8 cellular contexts compared by ENCODE assay signal in the genomic region with DNA sequence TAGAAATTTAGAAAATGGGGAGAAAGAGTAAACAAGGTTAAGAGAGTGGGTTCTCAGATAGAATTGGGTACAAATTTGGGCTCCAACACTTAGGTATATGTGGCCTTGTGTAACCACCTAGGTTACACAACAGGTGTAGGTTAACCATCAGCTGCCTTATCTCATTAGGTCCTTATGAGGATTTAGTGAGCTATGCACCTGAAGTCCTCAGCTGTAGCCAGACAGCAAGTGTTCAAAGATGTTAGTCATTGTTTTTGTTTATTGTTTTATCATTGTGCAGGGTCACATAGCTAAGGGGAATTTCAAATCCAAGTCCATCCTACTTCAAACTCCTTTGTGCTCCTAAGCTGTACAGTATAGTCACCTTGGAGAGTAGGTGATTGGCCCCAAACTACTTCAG. TPM values are rescaled to one million over a fixed set of nuclear protein-coding genes. Genes with fewer than 3 reads are reported as not detected.
DNase-seq lines count a peak whose midpoint lies in the region; ATAC-seq, FAIRE-seq and TF ChIP-seq lines count a peak whose summit lies in the region.

No MANE protein-coding gene starts in this region.

- no peak for FAIRE-seq in urothelium cell line (lab: Jason Lieb, UNC)

- peak overlapping the region; percentile 80; the same call in 1 of the 2 replicates for H4K91ac ChIP-seq in IMR-90 (ENCODE audit: insufficient read depth, low read depth, low read length)

- H2AK5ac ChIP-seq in IMR-90 (ENCODE audit: low read depth, low read length): peak overlapping the region; percentile 47

- H3K9me3 ChIP-seq in IMR-90 (ENCODE audit: control insufficient read depth, insufficient read depth, low read length) (no peaks in the 10 kb centered on the region), colonic mucosa (no peaks in the 10 kb centered on the region), neural progenitor cell (ENCODE audit: low read depth) (no peaks in the 10 kb centered on the region)

- 0 out of 3 replicates have a peak overlapping the region, but pooled peaks have one; percentile 77 for H2BK15ac ChIP-seq in IMR-90 (ENCODE audit: low read depth, low read length)

- dilution Hi-C loops in IMR-90 (cut with HindIII; ENCODE audit: low sequenced_read_pairs, unreplicated experiment): no loop called here

- no peak overlapping the region for H3K27ac Mint-ChIP-seq in Calu3 (ENCODE audit: unreplicated experiment)
- no peak overlapping the region for H3K27ac Mint-ChIP-seq in neural progenitor cell

- TF ChIP-seq RAD21 in IMR-90 (IDR thresholded peaks at IDR 0.05; ENCODE audit: low read length): no peak

- TF ChIP-seq CTCF in Calu3 (IDR thresholded peaks at IDR 0.05; ENCODE audit: unreplicated experiment) (no peak), IMR-90 (conservative IDR thresholded peaks at IDR 0.05; ENCODE audit: low read depth, low read length) (no peak), colonic mucosa (IDR thresholded peaks at IDR 0.05) (no peak), neural progenitor cell (IDR thresholded peaks at IDR 0.05) (no peak)

- no peak overlapping the region for H3K18ac ChIP-seq in IMR-90 (ENCODE audit: low read depth, low read length)

- in situ Hi-C loops in IMR-90 (cut with MboI; ENCODE audit: low sequenced_read_pairs): no loop called here

- H3K9me3 Mint-ChIP-seq in Calu3 (ENCODE audit: low read depth, unreplicated experiment): no peaks in the 10 kb centered on the region
- peaks cover 7% of the 10 kb centered on the region for H3K9me3 Mint-ChIP-seq in neural progenitor cell

- H3K36me3 ChIP-seq in IMR-90 (ENCODE audit: control insufficient read depth, insufficient read depth, low read length) (no peaks in the 10 kb centered on the region), colonic mucosa (no peaks in the 10 kb centered on the region), neural progenitor cell (no peaks in the 10 kb centered on the region), H7 (replicated peaks; ENCODE audit: control insufficient read depth, insufficient read depth, low read length) (no peaks in the 10 kb centered on the region)

- peak overlapping the region; percentile 90; the same call in 1 of the 2 replicates for H4K5ac ChIP-seq in IMR-90 (ENCODE audit: low read depth, low read length)

- H3K4me2 ChIP-seq in IMR-90 (ENCODE audit: low read depth, low read length) (peak overlapping the region; percentile 94), neural progenitor cell (peak overlapping the region; percentile 85)

- H3K14ac ChIP-seq in IMR-90 (replicated peaks; ENCODE audit: low read depth, low read length): peak overlapping the region; percentile 98

- H3K4me1 ChIP-seq in IMR-90 (ENCODE audit: control insufficient read depth, insufficient read depth, low read length) (peaks cover 13% of the 10 kb centered on the region), colonic mucosa (peaks cover 12% of the 10 kb centered on the region), neural progenitor cell (no peaks in the 10 kb centered on the region)

- no peak overlapping the region for H3K56ac ChIP-seq in IMR-90 (ENCODE audit: extremely low read depth, insufficient read depth, low read length)

- H3K9ac ChIP-seq in IMR-90 (ENCODE audit: low read depth, low read length) (peak overlapping the region; percentile 97; the same call in 1 of the 2 replicates), colonic mucosa (ENCODE audit: low read depth in 2 of 2, low read length in 2 of 2) (peak overlapping the region; percentile 57 to 72), neural progenitor cell (no peak overlapping the region)

- H3K27me3 Mint-ChIP-seq in Calu3 (ENCODE audit: unreplicated experiment) (peaks cover 16% of the 10 kb centered on the region), neural progenitor cell (ENCODE audit: insufficient read depth, low read depth) (peaks cover 4% of the 10 kb centered on the region)

- H3K4me3 ChIP-seq in IMR-90 (ENCODE audit: insufficient read depth, low read depth, low read length): no peak overlapping the region
- H3K4me3 ChIP-seq in colonic mucosa: no peak overlapping the region
- H3K4me3 ChIP-seq in neural progenitor cell: no peak overlapping the region
- H3K4me3 ChIP-seq in H7 (ENCODE audit: insufficient read depth, low read depth, low read length): no peak overlapping the region

- peaks cover 12% of the 10 kb centered on the region for H3K36me3 Mint-ChIP-seq in Calu3 (ENCODE audit: insufficient read depth, unreplicated experiment)
- H3K36me3 Mint-ChIP-seq in neural progenitor cell: peaks cover 5% of the 10 kb centered on the region

- peak overlapping the region; percentile 94 for H3K4ac ChIP-seq in IMR-90 (ENCODE audit: low read depth, low read length)

- peaks cover 17% of the 10 kb centered on the region for H3K9me1 ChIP-seq in IMR-90 (ENCODE audit: insufficient read depth, low read length)

- H2AK9ac ChIP-seq in IMR-90 (replicated peaks; ENCODE audit: low read depth, low read length, poor library complexity): peak overlapping the region; percentile 95

- CTCF ChIA-PET in Calu3 (lab: Charles Lee): no interaction called here
- CTCF ChIA-PET in IMR-90 (lab: Yijun Ruan, JAX): interaction anchor here (0.5 kb wide), 1 partner anchor 25 kb away, joined by 4 read pairs; no protein-coding TSS in a partner anchor

- peak overlapping the region; percentile 99 for H3K23ac ChIP-seq in IMR-90 (ENCODE audit: low read depth, low read length)

- ATAC-seq in IMR-90 (ENCODE audit: low read depth): no peak

- DNase-seq in Calu3 (no peak), IMR-90 (peak; percentile 29), colonic mucosa (no peak), neural progenitor cell (ENCODE audit: low spot score) (no peak), NCI-H526 (lab: John Stamatoyannopoulos, UW) (no peak), amniotic stem cell (lab: John Stamatoyannopoulos, UW) (no peak), H7 (no peak), urothelium cell line (ENCODE audit: low spot score) (no peak)

- H3K4me1 Mint-ChIP-seq in Calu3 (ENCODE audit: low read depth, unreplicated experiment) (peaks cover 12% of the 10 kb centered on the region), neural progenitor cell (peaks cover 29% of the 10 kb centered on the region)

- H3K79me2 ChIP-seq in neural progenitor cell (ENCODE audit: low read depth): peaks cover 24% of the 10 kb centered on the region

- H3K79me1 ChIP-seq in IMR-90 (ENCODE audit: low read depth in 1 of 2, low read length in 2 of 2): peaks cover 31 to 47% of the 10 kb centered on the region in 2 experiments; a peak in 3 of 4 replicates

- H2BK120ac ChIP-seq in IMR-90 (ENCODE audit: low read depth, low read length): peak overlapping the region; percentile 83; the same call in 1 of the 2 replicates

- peaks cover 29% of the 10 kb centered on the region; the same call in 1 of the 2 replicates for H4K20me1 ChIP-seq in IMR-90 (ENCODE audit: insufficient read depth, low read length)
- no peaks in the 10 kb centered on the region for H4K20me1 ChIP-seq in neural progenitor cell (ENCODE audit: low read depth)

- BruUV-seq in Calu3 (replicated peaks; lab: Mats Ljungman, UMichigan) (no TSS peak), IMR-90 (replicated peaks; lab: Mats Ljungman, UMichigan) (no TSS peak)

- intact Hi-C loops in Calu3 (cut with micrococcal nuclease; ENCODE audit: unreplicated experiment) (no loop called here), IMR-90 (cut with micrococcal nuclease) (no loop called here), colonic mucosa (cut with DNase I) (no loop called here)

- peak overlapping the region; percentile 97 for H2AFZ ChIP-seq in IMR-90 (replicated peaks; ENCODE audit: low read length, poor library complexity)
- no peak overlapping the region for H2AFZ ChIP-seq in neural progenitor cell (replicated peaks)

- no peak overlapping the region for H2BK20ac ChIP-seq in IMR-90 (ENCODE audit: low read depth, low read length)

- no peaks in the 10 kb centered on the region for H3K27me3 ChIP-seq in IMR-90 (ENCODE audit: control insufficient read depth, insufficient read depth, low read length)
- no peaks in the 10 kb centered on the region for H3K27me3 ChIP-seq in colonic mucosa
- no peaks in the 10 kb centered on the region for H3K27me3 ChIP-seq in neural progenitor cell
- peaks cover 1% of the 10 kb centered on the region; the same call in 1 of the 2 replicates for H3K27me3 ChIP-seq in H7 (ENCODE audit: control insufficient read depth, insufficient read depth, low read length)

- POLR2A ChIA-PET in IMR-90 (lab: Charles Lee; ENCODE audit: unreplicated experiment): no interaction called here

- no peak overlapping the region for H2BK5ac ChIP-seq in IMR-90 (ENCODE audit: low read depth, low read length, poor library complexity, severe bottlenecking)

- H3F3A ChIP-seq in neural progenitor cell (ENCODE audit: low read depth): no peaks in the 10 kb centered on the region

- H3K27ac ChIP-seq in IMR-90 (ENCODE audit: insufficient read depth, low read length): no peak overlapping the region
- H3K27ac ChIP-seq in colonic mucosa: no peak overlapping the region
- no peak overlapping the region for H3K27ac ChIP-seq in neural progenitor cell

- H3K4me3 Mint-ChIP-seq in Calu3 (ENCODE audit: low read depth, unreplicated experiment): peak overlapping the region; percentile 69
- H3K4me3 Mint-ChIP-seq in neural progenitor cell: peak overlapping the region; percentile 86

- H4K8ac ChIP-seq in IMR-90 (ENCODE audit: low read depth in 2 of 2, low read length in 2 of 2): peak overlapping the region; percentile 58 to 96; a peak in 2 of 4 replicates

- TF ChIP-seq POLR2A in IMR-90 (IDR thresholded peaks at IDR 0.05; ENCODE audit: low read depth, low read length): no peak

TF ChIP-seq in IMR-90, 13 proteins besides CTCF, POLR2A, EP300 and RAD21 (continues in another document):
- TF ChIP-seq FOS (IDR thresholded peaks at IDR 0.05; ENCODE audit: low read depth, low read length): no peak
- no peak for TF ChIP-seq BHLHE40 (IDR thresholded peaks at IDR 0.05; ENCODE audit: low read depth, low read length)
- no peak for TF ChIP-seq SMC3 (IDR thresholded peaks at IDR 0.05; ENCODE audit: low read depth, low read length)
- TF ChIP-seq MAZ (IDR thresholded peaks at IDR 0.05; ENCODE audit: borderline replicate concordance, low read depth, low read length): no peak
- no peak for TF ChIP-seq MXI1 (IDR thresholded peaks at IDR 0.05; ENCODE audit: borderline replicate concordance, low read depth, low read length)

RNA-seq across cellular contexts. Expression of a gene that starts 1.0 kb away (rescaled TPM):
- 8.6 and 9.3 TPM in 2 replicates for total RNA-seq in Calu3 (2022)
- total RNA-seq in IMR-90 (2012; rRNA removed): 30.3 and 31.0 TPM in 2 replicates
- 11.7 and 12.8 TPM in 2 replicates for polyA plus RNA-seq in IMR-90 (2012; rRNA removed)
- polyA plus RNA-seq in IMR-90 (2012; cell fraction: cytosol; rRNA removed): 7.0 and 7.6 TPM in 2 replicates
- 12.8 and 13.3 TPM in 2 replicates for polyA plus RNA-seq in IMR-90 (2012; cell fraction: nucleus; rRNA removed; ENCODE audit: low replicate concordance)
- 10 to 100 TPM; 17.1 to 17.2 TPM for total RNA-seq in colonic mucosa
- 16.3 and 18.5 TPM in 2 replicates for total RNA-seq in neural progenitor cell (ENCODE audit: low replicate concordance)
- 13.6 and 15.8 TPM in 2 replicates for total RNA-seq in H7 (2014; rRNA removed; shearing (Covaris generic))
